Comparison of ENCODE assay signal across 1 cellular context in the genomic region with DNA sequence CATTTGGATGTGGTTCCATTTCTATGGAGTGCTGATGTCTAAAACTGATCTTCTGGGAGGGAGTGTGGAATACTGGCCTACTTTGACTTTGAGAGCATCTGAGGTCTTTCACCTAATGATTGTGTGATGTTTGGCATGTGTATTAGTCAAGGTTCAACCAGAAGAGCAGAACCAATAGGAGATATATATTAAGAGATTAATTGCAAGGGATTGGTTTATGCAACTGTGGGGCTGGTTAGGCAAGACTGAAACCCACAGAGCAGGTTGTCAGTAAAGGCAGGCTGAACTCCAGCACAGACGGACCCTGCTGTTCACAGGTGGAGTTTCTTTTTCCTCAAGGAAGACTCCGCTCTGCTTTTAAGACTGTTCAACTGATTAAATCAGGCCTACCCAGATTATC.
TF ChIP-seq lines count a peak whose summit lies in the region.

No MANE protein-coding gene starts in this region.

TF ChIP-seq in SK-N-SH treated with all-trans-retinoic acid at 6 μM for 48 hours, 23 proteins besides CTCF, POLR2A, EP300 and RAD21 (continued from another document):
- TF ChIP-seq, protein P1, sequence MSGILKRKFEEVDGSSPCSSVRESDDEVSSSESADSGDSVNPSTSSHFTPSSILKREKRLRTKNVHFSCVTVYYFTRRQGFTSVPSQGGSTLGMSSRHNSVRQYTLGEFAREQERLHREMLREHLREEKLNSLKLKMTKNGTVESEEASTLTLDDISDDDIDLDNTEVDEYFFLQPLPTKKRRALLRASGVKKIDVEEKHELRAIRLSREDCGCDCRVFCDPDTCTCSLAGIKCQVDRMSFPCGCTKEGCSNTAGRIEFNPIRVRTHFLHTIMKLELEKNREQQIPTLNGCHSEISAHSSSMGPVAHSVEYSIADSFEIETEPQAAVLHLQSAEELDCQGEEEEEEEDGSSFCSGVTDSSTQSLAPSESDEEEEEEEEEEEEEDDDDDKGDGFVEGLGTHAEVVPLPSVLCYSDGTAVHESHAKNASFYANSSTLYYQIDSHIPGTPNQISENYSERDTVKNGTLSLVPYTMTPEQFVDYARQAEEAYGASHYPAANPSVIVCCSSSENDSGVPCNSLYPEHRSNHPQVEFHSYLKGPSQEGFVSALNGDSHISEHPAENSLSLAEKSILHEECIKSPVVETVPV (CRISPR knock-in tag; IDR thresholded peaks at IDR 0.05) = no peak
- TF ChIP-seq, protein P2, sequence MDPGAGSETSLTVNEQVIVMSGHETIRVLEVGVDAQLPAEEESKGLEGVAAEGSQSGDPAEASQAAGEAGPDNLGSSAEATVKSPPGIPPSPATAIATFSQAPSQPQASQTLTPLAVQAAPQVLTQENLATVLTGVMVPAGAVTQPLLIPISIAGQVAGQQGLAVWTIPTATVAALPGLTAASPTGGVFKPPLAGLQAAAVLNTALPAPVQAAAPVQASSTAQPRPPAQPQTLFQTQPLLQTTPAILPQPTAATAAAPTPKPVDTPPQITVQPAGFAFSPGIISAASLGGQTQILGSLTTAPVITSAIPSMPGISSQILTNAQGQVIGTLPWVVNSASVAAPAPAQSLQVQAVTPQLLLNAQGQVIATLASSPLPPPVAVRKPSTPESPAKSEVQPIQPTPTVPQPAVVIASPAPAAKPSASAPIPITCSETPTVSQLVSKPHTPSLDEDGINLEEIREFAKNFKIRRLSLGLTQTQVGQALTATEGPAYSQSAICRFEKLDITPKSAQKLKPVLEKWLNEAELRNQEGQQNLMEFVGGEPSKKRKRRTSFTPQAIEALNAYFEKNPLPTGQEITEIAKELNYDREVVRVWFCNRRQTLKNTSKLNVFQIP (CRISPR knock-in tag; IDR thresholded peaks at IDR 0.05; ENCODE audit: borderline replicate concordance, low read depth) = no peak
- no peak for TF ChIP-seq ISL1 (CRISPR knock-in tag; IDR thresholded peaks at IDR 0.05)
